Comparison of ENCODE assay signal across 7 cellular contexts in the genomic region with DNA sequence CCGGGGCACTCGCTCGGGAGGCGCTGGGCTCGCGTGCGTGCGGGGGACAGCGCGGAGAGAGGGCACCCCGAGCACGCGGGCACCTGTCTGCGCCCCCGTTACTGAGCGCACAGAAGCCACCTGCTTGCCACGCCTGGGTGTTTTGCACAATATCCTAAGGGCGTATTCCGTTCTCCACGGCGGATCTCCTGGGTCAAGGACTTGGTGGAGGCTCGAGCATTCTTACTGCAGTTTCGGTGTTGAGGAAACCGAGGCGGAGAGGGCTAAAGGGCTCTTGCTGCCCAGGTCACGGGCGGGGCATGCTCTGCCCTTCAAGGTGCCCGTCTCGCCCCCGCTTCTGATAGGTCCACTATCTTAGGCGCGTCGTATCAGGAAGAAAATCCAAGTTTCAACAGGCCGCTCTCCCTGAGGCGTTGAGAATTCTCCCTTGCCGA. TPM values are rescaled to one million over a fixed set of nuclear protein-coding genes. Genes with fewer than 3 reads are reported as not detected.
DNase-seq lines count a peak whose midpoint lies in the region; ATAC-seq and TF ChIP-seq lines count a peak whose summit lies in the region.

No MANE protein-coding gene starts in this region.

- peaks cover 34% of the 10 kb centered on the region for H3K4me1 Mint-ChIP-seq in activated T-helper 1 cell treated with anti-CD3 and anti-CD28 coated beads, Interleukin-12 subunit alpha, Interleukin-12 subunit beta, Interleukin-2, Interleukin-4 antibody, amounts not matched to agents 30 ng/mL and 10 ng/mL and 1 ng/mL, durations not matched to agents 14 hours and 24 hours and 36 hours (ENCODE audit: low read depth)

- TF ChIP-seq CTCF in heart right ventricle (IDR thresholded peaks at IDR 0.05) (no peak), GM10266 (IDR thresholded peaks at IDR 0.05; ENCODE audit: control insufficient read depth, insufficient read depth, low read depth, missing control alignments) (no peak)

- DNase-seq in activated T-helper 1 cell treated with anti-CD3 and anti-CD28 coated beads, Interleukin-12 subunit alpha, Interleukin-12 subunit beta, Interleukin-2, Interleukin-4 antibody, amounts not matched to agents 30 ng/mL and 10 ng/mL and 1 ng/mL, durations not matched to agents 14 hours and 24 hours and 36 hours (ENCODE audit: low spot score): peak; percentile 3
- DNase-seq in heart right ventricle: peak; percentile 13 to 57
- peak; percentile 17 for DNase-seq in renal cortical epithelial cell (ENCODE audit: low read depth)
- DNase-seq in GM10266 (ENCODE audit: extremely low spot score): no peak

- no peaks in the 10 kb centered on the region for H3K27me3 Mint-ChIP-seq in activated T-helper 1 cell treated with anti-CD3 and anti-CD28 coated beads, Interleukin-12 subunit alpha, Interleukin-12 subunit beta, Interleukin-2, Interleukin-4 antibody, amounts not matched to agents 30 ng/mL and 10 ng/mL and 1 ng/mL, durations not matched to agents 14 hours and 24 hours and 36 hours (ENCODE audit: insufficient read depth)

- intact Hi-C loops in activated T-helper 1 cell treated with anti-CD3 and anti-CD28 coated beads, Interleukin-12 subunit alpha, Interleukin-12 subunit beta, Interleukin-2, Interleukin-4 antibody, amounts not matched to agents 30 ng/mL and 10 ng/mL and 1 ng/mL, durations not matched to agents 14 hours and 24 hours and 36 hours (cut with micrococcal nuclease): loop anchor here (1.0 to 10.0 kb wide), 12 partner anchors 7 to 1762 kb away; a partner anchor contains a TSS
- intact Hi-C loops in heart right ventricle (cut with DNase I): loop anchor here in 4 of 10 donors (2.0 to 5.0 kb wide), 4 partner anchors 20 to 60 kb away; no protein-coding TSS in a partner anchor

- ATAC-seq in GM18867 (IDR thresholded peaks at IDR 0.05; ENCODE audit: unreplicated experiment) (peak; percentile 1), HG03469 (IDR thresholded peaks at IDR 0.05; ENCODE audit: unreplicated experiment) (peak; percentile 1), heart right ventricle (peak; percentile 1 to 48 (median 10)), HG02973 (IDR thresholded peaks at IDR 0.05; ENCODE audit: unreplicated experiment) (no peak)

- peaks cover 0 to 17% (median 2%) of the 10 kb centered on the region in 11 donors for H3K9me3 ChIP-seq in heart right ventricle

- peaks cover 16% of the 10 kb centered on the region for H3K36me3 Mint-ChIP-seq in activated T-helper 1 cell treated with anti-CD3 and anti-CD28 coated beads, Interleukin-12 subunit alpha, Interleukin-12 subunit beta, Interleukin-2, Interleukin-4 antibody, amounts not matched to agents 30 ng/mL and 10 ng/mL and 1 ng/mL, durations not matched to agents 14 hours and 24 hours and 36 hours (ENCODE audit: low read depth)

- H3K27me3 ChIP-seq in heart right ventricle: no peaks in the 10 kb centered on the region

- peaks cover 0 to 55% (median 47%) of the 10 kb centered on the region in 9 donors for H3K4me1 ChIP-seq in heart right ventricle

- H3K27ac ChIP-seq in heart right ventricle: peak overlapping the region; percentile 74 to 92 (median 88)

- peak overlapping the region; percentile 89 for H3K27ac Mint-ChIP-seq in activated T-helper 1 cell treated with anti-CD3 and anti-CD28 coated beads, Interleukin-12 subunit alpha, Interleukin-12 subunit beta, Interleukin-2, Interleukin-4 antibody, amounts not matched to agents 30 ng/mL and 10 ng/mL and 1 ng/mL, durations not matched to agents 14 hours and 24 hours and 36 hours

- peak overlapping the region; percentile 97 for H3K4me3 Mint-ChIP-seq in activated T-helper 1 cell treated with anti-CD3 and anti-CD28 coated beads, Interleukin-12 subunit alpha, Interleukin-12 subunit beta, Interleukin-2, Interleukin-4 antibody, amounts not matched to agents 30 ng/mL and 10 ng/mL and 1 ng/mL, durations not matched to agents 14 hours and 24 hours and 36 hours

- 2% methylated on average over 25 to 36 of the region's 36 CpGs for WGBS in heart right ventricle, 2 donors

- no peaks in the 10 kb centered on the region for H3K36me3 ChIP-seq in heart right ventricle

- peak overlapping the region; percentile 73 to 95 (median 92) for H3K4me3 ChIP-seq in heart right ventricle

- peaks cover 5% of the 10 kb centered on the region for H3K9me3 Mint-ChIP-seq in activated T-helper 1 cell treated with anti-CD3 and anti-CD28 coated beads, Interleukin-12 subunit alpha, Interleukin-12 subunit beta, Interleukin-2, Interleukin-4 antibody, amounts not matched to agents 30 ng/mL and 10 ng/mL and 1 ng/mL, durations not matched to agents 14 hours and 24 hours and 36 hours

RNA-seq across cellular contexts. Expression of a gene that starts 0.5 kb away (rescaled TPM):
- total RNA-seq in activated T-helper 1 cell treated with anti-CD3 and anti-CD28 coated beads, Interleukin-12 subunit alpha, Interleukin-12 subunit beta, Interleukin-2, Interleukin-4 antibody, amounts not matched to agents 30 ng/mL and 10 ng/mL and 1 ng/mL, durations not matched to agents 14 hours and 24 hours and 36 hours: 16.3 and 16.6 TPM in 2 replicates
- total RNA-seq in heart right ventricle: 100 to 1,000 TPM; 120 to 349 (median 186) TPM
- 10 to 100 TPM; 71.0 to 83.2 TPM for polyA plus RNA-seq in heart right ventricle
- 14.2 and 17.2 TPM in 2 replicates for total RNA-seq in renal cortical epithelial cell
